ENCODE assay signal across 21 cellular contexts in genomic region chr16:22029632-22030031, GRCh38. TPM values are rescaled to one million over a fixed set of nuclear protein-coding genes. Genes with fewer than 3 reads are reported as not detected.
A peak's percentile ranks its signal among the peaks of the same experiment; 100 is the strongest.
DNase-seq lines count a peak whose midpoint lies in the region; ATAC-seq and TF ChIP-seq lines count a peak whose summit lies in the region.
"Had no signal": no experiment of that assay in that cellular context is flagged by ENCODE, and none has a peak within 500 bp of the region (broad histone marks: within the 10 kb centered on the region; RNA-seq: fewer than 3 reads in every experiment).

No MANE protein-coding gene starts in this region.

- H2BK15ac ChIP-seq in mesendoderm (replicated peaks; ENCODE audit: low read depth): no peak overlapping the region

- peaks cover 3% of the 10 kb centered on the region for H3F3A ChIP-seq in PC-3 (ENCODE audit: low read length, unreplicated experiment)

- CTCF ChIA-PET in HCT116 (lab: Charles Lee) (interaction anchor here (0.7 kb wide), 1 partner anchor 48 kb away, joined by 3 read pairs; no protein-coding TSS in a partner anchor), PC-3 (lab: Charles Lee) (no interaction called here)

- no peak overlapping the region for H2BK120ac ChIP-seq in mesendoderm (ENCODE audit: low read depth, low read length)

- ATAC-seq in HCT116 (no peak; the same call in 1 of the 2 replicates), PC-3 (no peak), HG03520 (IDR thresholded peaks at IDR 0.05; ENCODE audit: unreplicated experiment) (no peak)

- H3K4me1 ChIP-seq in HCT116 (ENCODE audit: control insufficient read depth in 1 of 2, insufficient read depth in 2 of 2, low read length in 2 of 2): peaks cover 69 to 73% of the 10 kb centered on the region in 2 experiments
- H3K4me1 ChIP-seq in PC-3 (ENCODE audit: insufficient read depth, low read length): peaks cover 48% of the 10 kb centered on the region
- peaks cover 35% of the 10 kb centered on the region for H3K4me1 ChIP-seq in hepatocyte (ENCODE audit: insufficient read depth)
- no peaks in the 10 kb centered on the region for H3K4me1 ChIP-seq in mesendoderm (ENCODE audit: control insufficient read depth, low read depth, low read length)

- no peak overlapping the region for H4K8ac ChIP-seq in mesendoderm (ENCODE audit: low read depth, low read length)

- no peak for TF ChIP-seq CTCF in HCT116 (IDR thresholded peaks at IDR 0.05 in 2 of 3, conservative IDR thresholded peaks at IDR 0.05 in 1 of 3; ENCODE audit: borderline replicate concordance in 1 of 3, insufficient read depth in 1 of 3, low read depth in 2 of 3, low read length in 2 of 3)
- TF ChIP-seq CTCF in PC-3 (conservative IDR thresholded peaks at IDR 0.05; ENCODE audit: low read depth, low read length): no peak
- TF ChIP-seq CTCF in hepatocyte (IDR thresholded peaks at IDR 0.05; ENCODE audit: poor library complexity): no peak

- no peaks in the 10 kb centered on the region for H3K27me3 ChIP-seq in HCT116 (ENCODE audit: insufficient read depth, low read length)
- no peaks in the 10 kb centered on the region for H3K27me3 ChIP-seq in PC-3 (ENCODE audit: low read length)
- no peaks in the 10 kb centered on the region for H3K27me3 ChIP-seq in hepatocyte
- H3K27me3 ChIP-seq in mesendoderm (ENCODE audit: insufficient read depth, low read length, poor library complexity): no peaks in the 10 kb centered on the region
- no peaks in the 10 kb centered on the region for H3K27me3 ChIP-seq in H7 (ENCODE audit: control insufficient read depth, insufficient read depth, low read length)
- H3K27me3 ChIP-seq: BE2C had no signal

- RAD21 ChIA-PET in HCT116 (lab: Charles Lee; ENCODE audit: low non-redundant PET in 1 of 2, low total read pairs in 2 of 2, uncharacterized antibody in 2 of 2, unreplicated experiment in 2 of 2): interaction anchor here in 1 of 2 experiments (0.6 kb wide), 1 partner anchor 161 kb away, joined by 3 read pairs; no protein-coding TSS in a partner anchor

- H3K36me3 ChIP-seq in HCT116 (ENCODE audit: control insufficient read depth in 1 of 2, insufficient read depth in 2 of 2, low read length in 2 of 2) (no peaks in the 10 kb centered on the region), PC-3 (ENCODE audit: low read depth, low read length) (peaks cover 26% of the 10 kb centered on the region), hepatocyte (replicated peaks; ENCODE audit: insufficient read depth, low read depth) (no peaks in the 10 kb centered on the region), mesendoderm (ENCODE audit: control insufficient read depth, insufficient read depth, low read length) (no peaks in the 10 kb centered on the region), H7 (replicated peaks; ENCODE audit: control insufficient read depth, insufficient read depth, low read length) (no peaks in the 10 kb centered on the region)

- POLR2A ChIA-PET in HCT116 (lab: Charles Lee): interaction anchor here (1.2 kb wide), 1 partner anchor 7 kb away, joined by 3 read pairs; no protein-coding TSS in a partner anchor
- POLR2A ChIA-PET in PC-3 (lab: Charles Lee; ENCODE audit: unreplicated experiment): no interaction called here

- no peak for DNase-seq in HCT116 (ENCODE audit: low read depth, low spot score)
- DNase-seq in PC-3: no peak
- DNase-seq in amniotic epithelial cell (ENCODE audit: low read depth): peak; percentile 25
- DNase-seq in hepatocyte (ENCODE audit: low spot score): no peak
- DNase-seq in mesendoderm: no peak
- no peak for DNase-seq in putamen (ENCODE audit: low spot score)
- DNase-seq in H7: no peak
- DNase-seq: BE2C, DMS79, NCI-H1694, NCI-H2081, NCI-H2171, NCI-H345, NCI-H524, NCI-H774, SHP77 had no signal

- H4K20me1 ChIP-seq in HCT116 (ENCODE audit: insufficient read depth): no peaks in the 10 kb centered on the region
- H4K20me1 ChIP-seq in PC-3 (ENCODE audit: low read length): no peaks in the 10 kb centered on the region
- H4K20me1 ChIP-seq in hepatocyte (ENCODE audit: insufficient read depth, poor library complexity, severe bottlenecking): no peaks in the 10 kb centered on the region

- H3K4me2 ChIP-seq in HCT116 (ENCODE audit: low read length) (peak overlapping the region; percentile 64), PC-3 (ENCODE audit: low read length) (no peak overlapping the region), hepatocyte (peak overlapping the region; percentile 47), mesendoderm (ENCODE audit: low read length) (no peak overlapping the region)

- no peak overlapping the region for H3K4ac ChIP-seq in mesendoderm (ENCODE audit: low read depth, low read length)

- no peak for TF ChIP-seq POLR2A in HCT116 (IDR thresholded peaks at IDR 0.05; ENCODE audit: borderline replicate concordance, extremely low read depth, insufficient read depth, insufficient read length)

- intact Hi-C loops in HCT116 (cut with micrococcal nuclease) (no loop called here), PC-3 (cut with micrococcal nuclease) (no loop called here)

- WGBS in hepatocyte (ENCODE audit: low lambda C conversion rate, missing lambda C conversion rate): 83% methylated on average over 4 of the region's 4 CpGs
- WGBS in mesendoderm (ENCODE audit: extremely low coverage, insufficient coverage, low lambda C conversion rate): no CpG with 5 or more reads among the region's 4 CpGs

- H3K23ac ChIP-seq in mesendoderm (ENCODE audit: low read length): no peak overlapping the region

- no peak for TF ChIP-seq RAD21 in HCT116 (IDR thresholded peaks at IDR 0.05; ENCODE audit: low read depth)

- H3K79me1 ChIP-seq in mesendoderm (ENCODE audit: low read length): peaks cover 1% of the 10 kb centered on the region

- H3K9me3 ChIP-seq in HCT116 (ENCODE audit: control insufficient read depth in 1 of 2, insufficient read depth in 1 of 2, low read depth in 1 of 2, low read length in 2 of 2): no peaks in the 10 kb centered on the region
- H3K9me3 ChIP-seq in PC-3 (ENCODE audit: low read length): no peaks in the 10 kb centered on the region
- no peaks in the 10 kb centered on the region for H3K9me3 ChIP-seq in hepatocyte (ENCODE audit: low read depth)
- H3K9me3 ChIP-seq: BE2C had no signal

- no peak overlapping the region for H2AFZ ChIP-seq in HCT116 (ENCODE audit: low read depth, low read length, poor library complexity, severe bottlenecking)
- H2AFZ ChIP-seq in PC-3 (ENCODE audit: low read length): no peak overlapping the region
- H2AFZ ChIP-seq in hepatocyte: no peak overlapping the region

- no peak overlapping the region for H2AK5ac ChIP-seq in mesendoderm (ENCODE audit: low read length)

- H3K18ac ChIP-seq in mesendoderm (ENCODE audit: low read length): no peak overlapping the region

- H2BK5ac ChIP-seq in mesendoderm (ENCODE audit: low read length): no peak overlapping the region

- peak overlapping the region; percentile 72 for H3K27ac ChIP-seq in HCT116 (ENCODE audit: low read depth, low read length)
- H3K27ac ChIP-seq in PC-3 (ENCODE audit: low read length): peak overlapping the region; percentile 26; the same call in 1 of the 2 replicates
- peak overlapping the region; percentile 32 for H3K27ac ChIP-seq in hepatocyte
- H3K27ac ChIP-seq in mesendoderm (ENCODE audit: low read depth, low read length): no peak overlapping the region
- H3K27ac ChIP-seq: SK-N-MC had no signal

- H3K56ac ChIP-seq in mesendoderm (ENCODE audit: low read length): no peak overlapping the region

- BruUV-seq in HCT116 (replicated peaks; lab: Mats Ljungman, UMichigan) (no TSS peak), PC-3 (replicated peaks; lab: Mats Ljungman, UMichigan) (no TSS peak)

- no peak overlapping the region for H3K4me3 ChIP-seq in HCT116 (replicated peaks in 1 of 2; ENCODE audit: low read depth in 1 of 2, low read length in 2 of 2)
- H3K4me3 ChIP-seq in PC-3 (ENCODE audit: low read length): no peak overlapping the region
- no peak overlapping the region for H3K4me3 ChIP-seq in hepatocyte
- no peak overlapping the region for H3K4me3 ChIP-seq in mesendoderm (ENCODE audit: low read length)
- H3K4me3 ChIP-seq in H7 (ENCODE audit: insufficient read depth, low read depth, low read length): no peak overlapping the region
- H3K4me3 ChIP-seq: SK-N-MC had no signal

- peaks cover 94% of the 10 kb centered on the region for H3K79me2 ChIP-seq in HCT116 (ENCODE audit: insufficient read depth, low read length)
- peaks cover 89% of the 10 kb centered on the region for H3K79me2 ChIP-seq in PC-3 (ENCODE audit: low read length)
- peaks cover 61% of the 10 kb centered on the region for H3K79me2 ChIP-seq in hepatocyte
- no peaks in the 10 kb centered on the region for H3K79me2 ChIP-seq in mesendoderm (ENCODE audit: control insufficient read depth, insufficient read depth, low read length)

- peak overlapping the region; percentile 51 for H3K9ac ChIP-seq in HCT116 (ENCODE audit: low read length)
- H3K9ac ChIP-seq in PC-3 (ENCODE audit: low read length): no peak overlapping the region
- H3K9ac ChIP-seq in mesendoderm (ENCODE audit: low read length): no peak overlapping the region

- H3K9me2 ChIP-seq in HCT116 (ENCODE audit: insufficient read depth) (no peaks in the 10 kb centered on the region), PC-3 (replicated peaks; ENCODE audit: low read length) (no peaks in the 10 kb centered on the region), hepatocyte (replicated peaks; ENCODE audit: insufficient read depth) (no peaks in the 10 kb centered on the region)

- no peak overlapping the region for H4K5ac ChIP-seq in mesendoderm (ENCODE audit: low read length)

RNA-seq across cellular contexts. Expression of gene MOSMO, which starts 21.7 kb away (rescaled TPM):
- 27.6 TPM for total RNA-seq in HCT116 (2021; ENCODE audit: unreplicated experiment)
- 8.6 and 13.5 TPM in 2 replicates for polyA plus RNA-seq in HCT116 (2012)
- 11.8 and 12.4 TPM in 2 replicates for total RNA-seq in PC-3 (2014; rRNA removed)
- total RNA-seq in hepatocyte: 16.1 and 24.5 TPM in 2 replicates
- polyA plus RNA-seq in hepatocyte: 5.7 and 6.5 TPM in 2 replicates
- polyA plus RNA-seq in mesendoderm (2013, experiment 1 of 2): 8.6 TPM
- 8.2 TPM for polyA plus RNA-seq in mesendoderm (2013, experiment 2 of 2)
- total RNA-seq in H7 (2014; rRNA removed; shearing (Covaris generic)): 7.2 and 11.8 TPM in 2 replicates

RNA-seq across cellular contexts. Expression of gene PDZD9, which starts 28.7 kb away (rescaled TPM):
- not detected for total RNA-seq in HCT116 (2021; ENCODE audit: unreplicated experiment)
- 0.05 and 0.23 TPM in 2 replicates for polyA plus RNA-seq in HCT116 (2012)
- total RNA-seq in PC-3 (2014; rRNA removed): not detected in 2 replicates
- 0.20 TPM in 1 of 2 replicates, not detected in the other for total RNA-seq in hepatocyte
- not detected in 2 replicates for polyA plus RNA-seq in hepatocyte
- not detected for polyA plus RNA-seq in mesendoderm (2013, experiment 1 of 2)
- polyA plus RNA-seq in mesendoderm (2013, experiment 2 of 2): not detected
- total RNA-seq in H7 (2014; rRNA removed; shearing (Covaris generic)): not detected in 2 replicates
- total RNA-seq: A673, HT1080, M059J had no signal

Comparison
In these comparisons a context has a peak if more than half of its experiments do, and no peak if none do; other contexts are left out.
1. H3K4me2 ChIP-seq: peak in HCT116 (single experiment) and hepatocyte (single experiment); none in PC-3 (single experiment) and mesendoderm (single experiment).